In the genomic region with DNA sequence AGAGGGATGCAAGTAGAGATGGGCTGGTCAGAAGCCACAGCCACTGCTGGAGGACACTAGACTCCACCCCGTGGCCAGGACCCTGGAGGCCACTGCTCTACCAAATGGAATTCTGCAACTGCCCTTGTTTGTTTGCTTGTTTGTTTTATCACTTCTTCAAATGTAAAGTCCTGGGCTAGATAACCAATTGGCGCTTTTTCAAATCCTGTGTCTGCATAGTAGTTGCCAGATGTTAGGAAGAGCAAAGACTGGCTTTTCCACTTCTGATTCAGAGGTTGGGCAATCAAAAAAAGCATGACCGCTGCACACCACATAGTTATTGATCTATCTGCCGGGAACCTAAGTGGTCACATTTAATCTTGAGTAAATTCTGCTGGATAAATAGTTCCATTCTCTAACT, we compare ENCODE assay signal across 17 cellular contexts.
"Had no signal": no experiment of that assay in that cellular context is flagged by ENCODE, and none has a peak within 500 bp of the region (broad histone marks: within the 10 kb centered on the region; RNA-seq: fewer than 3 reads in every experiment).

No MANE protein-coding gene starts in this region.

- H2AFZ ChIP-seq: neural progenitor cell had no signal

- H3K36me3 Mint-ChIP-seq: neural progenitor cell had no signal

- H3K9me3 Mint-ChIP-seq: activated naive CD4-positive, alpha-beta T cell treated with anti-CD3 and anti-CD28 coated beads for 36 hours; activated naive CD8-positive, alpha-beta T cell treated with anti-CD3 and anti-CD28 coated beads, Interleukin-2, amount 50 U/mL, for 24 hours; activated T-helper 2 cell treated with anti-CD3 and anti-CD28 coated beads, Interferon-gamma antibody, Interleukin-2, Interleukin-4, amounts not matched to agents 10 μg/mL and 5 μg/mL and 100 μg/mL, durations not matched to agents 14 hours and 24 hours and 36 hours; neural progenitor cell had no signal

- H3K36me3 ChIP-seq: cardiac muscle cell, lower lobe of right lung, neural progenitor cell, thoracic aorta had no signal

- H3K27ac Mint-ChIP-seq: activated naive CD4-positive, alpha-beta T cell treated with anti-CD3 and anti-CD28 coated beads for 36 hours; activated naive CD8-positive, alpha-beta T cell treated with anti-CD3 and anti-CD28 coated beads, Interleukin-2, amount 50 U/mL, for 24 hours; activated T-helper 2 cell treated with anti-CD3 and anti-CD28 coated beads, Interferon-gamma antibody, Interleukin-2, Interleukin-4, amounts not matched to agents 10 μg/mL and 5 μg/mL and 100 μg/mL, durations not matched to agents 14 hours and 24 hours and 36 hours; neural progenitor cell had no signal

- H3K4me1 ChIP-seq: lower lobe of right lung, neural progenitor cell had no signal

- H3K9me3 ChIP-seq: lower lobe of right lung, thoracic aorta had no signal

- ATAC-seq: activated naive CD8-positive, alpha-beta T cell treated with anti-CD3 and anti-CD28 coated beads, Interleukin-2, amount 50 U/mL, for 24 hours; esophagus mucosa; lower lobe of right lung had no signal

- H3K4me3 Mint-ChIP-seq: activated naive CD4-positive, alpha-beta T cell treated with anti-CD3 and anti-CD28 coated beads for 36 hours; activated naive CD8-positive, alpha-beta T cell treated with anti-CD3 and anti-CD28 coated beads, Interleukin-2, amount 50 U/mL, for 24 hours; neural progenitor cell had no signal

- H3K4me2 ChIP-seq: neural progenitor cell had no signal

- FAIRE-seq: astrocyte, colon had no signal

- H3K9ac ChIP-seq: neural progenitor cell had no signal

- H3K27me3 ChIP-seq: cardiac muscle cell, neural progenitor cell had no signal

- H3K4me3 ChIP-seq: cardiac muscle cell, lower lobe of right lung, neural progenitor cell, thoracic aorta had no signal

- DNase-seq: activated CD4-positive, alpha-beta T cell treated with anti-CD3 and anti-CD28 coated beads for 1 hour; activated CD4-positive, alpha-beta T cell treated with anti-CD3 and anti-CD28 coated beads, Interleukin-2, amount 50 U/mL, for 4 hours; activated naive CD4-positive, alpha-beta T cell treated with anti-CD3 and anti-CD28 coated beads for 36 hours; activated naive CD8-positive, alpha-beta T cell treated with anti-CD3 and anti-CD28 coated beads, Interleukin-2, amount 50 U/mL, for 24 hours; foreskin melanocyte; kidney glomerular epithelial cell; lower lobe of right lung; midbrain; stimulated activated CD4-positive, alpha-beta T cell treated with anti-CD3 and anti-CD28 coated beads, Interleukin-12 subunit alpha, Interleukin-12 subunit beta, amount 100 ng/mL, for 4 hours; stimulated activated CD4-positive, alpha-beta T cell treated with anti-CD3 and anti-CD28 coated beads, Interleukin-2, amount 100 ng/mL, for 24 hours had no signal

- H3K27ac ChIP-seq: cardiac muscle cell, lower lobe of right lung, neural progenitor cell, thoracic aorta had no signal

- H3K4me1 Mint-ChIP-seq: activated naive CD8-positive, alpha-beta T cell treated with anti-CD3 and anti-CD28 coated beads, Interleukin-2, amount 50 U/mL, for 24 hours had no signal
